Comparison of ENCODE assay signal across 23 cellular contexts in the genomic region with DNA sequence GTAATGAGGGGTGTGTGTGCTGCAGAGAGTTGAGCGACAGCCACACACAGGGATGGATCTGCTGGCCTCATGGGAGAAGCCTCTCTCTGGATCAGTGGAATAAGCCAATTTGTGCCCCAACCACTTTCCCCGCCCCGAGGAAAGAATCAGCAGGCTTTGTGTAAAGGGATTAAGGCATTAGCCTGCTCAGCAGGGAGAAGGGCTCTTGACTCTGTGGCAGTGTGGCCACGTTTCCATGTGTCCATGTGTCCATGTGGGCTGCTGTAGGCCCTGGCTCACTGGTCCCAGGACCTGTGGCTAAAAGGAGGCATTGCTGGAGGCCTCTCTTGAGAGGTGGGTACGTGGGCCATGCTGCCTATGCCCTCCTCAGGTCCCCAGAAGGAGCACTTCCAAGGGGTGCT.
DNase-seq lines count a peak whose midpoint lies in the region; ATAC-seq and TF ChIP-seq lines count a peak whose summit lies in the region.
"Had no signal": no experiment of that assay in that cellular context is flagged by ENCODE, and none has a peak within 500 bp of the region (broad histone marks: within the 10 kb centered on the region; RNA-seq: fewer than 3 reads in every experiment).

No MANE protein-coding gene starts in this region.

- ATAC-seq in Right ventricle myocardium superior (ENCODE audit: poor library complexity), result no peak
- ATAC-seq: A549; activated naive CD8-positive, alpha-beta T cell treated with anti-CD3 and anti-CD28 coated beads, Interleukin-2, amount 50 U/mL, for 24 hours; body of pancreas; effector memory CD8-positive, alpha-beta T cell; GM12878 had no signal

- peak overlapping the region; percentile 96 for H3K27ac Mint-ChIP-seq in mesothelial cell of epicardium
- H3K27ac Mint-ChIP-seq: activated naive CD8-positive, alpha-beta T cell treated with anti-CD3 and anti-CD28 coated beads, Interleukin-2, amount 50 U/mL, for 24 hours; effector memory CD8-positive, alpha-beta T cell had no signal

- peak; percentile 51 for DNase-seq in cardiac septum (ENCODE audit: low spot score)
- DNase-seq in Right ventricle myocardium superior, result no peak
- peak; percentile 91 for DNase-seq in WERI-Rb-1
- DNase-seq in mesothelial cell of epicardium (ENCODE audit: low spot score in 2 of 2, unreplicated experiment in 2 of 2), result no peak
- no peak for DNase-seq in DMS 273 treated with DMSO at 0.1 percent for 48 hours (lab: John Stamatoyannopoulos, UW)
- DNase-seq in OCI-M2 (lab: John Stamatoyannopoulos, UW; ENCODE audit: unreplicated experiment), result no peak
- no peak for DNase-seq in dedifferentiated amniotic fluid mesenchymal stem cell (ENCODE audit: extremely low spot score)
- DNase-seq in putamen (ENCODE audit: low spot score), result no peak
- DNase-seq: activated CD4-positive, alpha-beta T cell treated with anti-CD3 and anti-CD28 coated beads, Interleukin-2, amount 50 U/mL, for 4 hours; activated naive CD8-positive, alpha-beta T cell treated with anti-CD3 and anti-CD28 coated beads, Interleukin-2, amount 50 U/mL, for 24 hours; body of pancreas; effector memory CD8-positive, alpha-beta T cell; foreskin melanocyte; Kasumi-1; left ventricle myocardium inferior; NCI-H1694 treated with DMSO at 0.1 percent for 48 hours had no signal

- peaks cover 21% of the 10 kb centered on the region for H3K27me3 ChIP-seq in WERI-Rb-1 (ENCODE audit: insufficient read depth, low read depth, severe bottlenecking)
- H3K27me3 ChIP-seq: body of pancreas, esophagus muscularis mucosa, hepatocyte had no signal

- H3K36me3 Mint-ChIP-seq in mesothelial cell of epicardium, result no peaks in the 10 kb centered on the region
- H3K36me3 Mint-ChIP-seq: type B pancreatic cell had no signal

- H3K9me3 ChIP-seq in WERI-Rb-1 (ENCODE audit: severe bottlenecking), result no peaks in the 10 kb centered on the region
- H3K9me3 ChIP-seq: A549, body of pancreas, esophagus muscularis mucosa, HAP-1, left ventricle myocardium inferior had no signal

- no peaks in the 10 kb centered on the region for H3K27me3 Mint-ChIP-seq in mesothelial cell of epicardium (ENCODE audit: low read depth)
- H3K27me3 Mint-ChIP-seq: activated naive CD8-positive, alpha-beta T cell treated with anti-CD3 and anti-CD28 coated beads, Interleukin-2, amount 50 U/mL, for 24 hours; effector memory CD8-positive, alpha-beta T cell; type B pancreatic cell had no signal

- no peak overlapping the region for H3K4me3 Mint-ChIP-seq in mesothelial cell of epicardium
- H3K4me3 Mint-ChIP-seq: activated naive CD8-positive, alpha-beta T cell treated with anti-CD3 and anti-CD28 coated beads, Interleukin-2, amount 50 U/mL, for 24 hours; effector memory CD8-positive, alpha-beta T cell had no signal

- TF ChIP-seq CTCF in WERI-Rb-1 (IDR thresholded peaks at IDR 0.05; ENCODE audit: low read depth, low read length) (no peak), mesothelial cell of epicardium (IDR thresholded peaks at IDR 0.05; ENCODE audit: unreplicated experiment) (no peak)

- no peaks in the 10 kb centered on the region for H3K9me3 Mint-ChIP-seq in mesothelial cell of epicardium
- H3K9me3 Mint-ChIP-seq: activated naive CD8-positive, alpha-beta T cell treated with anti-CD3 and anti-CD28 coated beads, Interleukin-2, amount 50 U/mL, for 24 hours; effector memory CD8-positive, alpha-beta T cell; type B pancreatic cell had no signal

- no peaks in the 10 kb centered on the region for H3K36me3 ChIP-seq in WERI-Rb-1
- H3K36me3 ChIP-seq: esophagus muscularis mucosa, HAP-1, left ventricle myocardium inferior had no signal

- no peak overlapping the region for H3K4me3 ChIP-seq in WERI-Rb-1 (ENCODE audit: low read depth, low read length)
- H3K4me3 ChIP-seq: A549, body of pancreas, esophagus muscularis mucosa, GM12878, HAP-1, hepatocyte, left ventricle myocardium inferior had no signal

- peaks cover 51% of the 10 kb centered on the region for H3K4me1 Mint-ChIP-seq in mesothelial cell of epicardium
- H3K4me1 Mint-ChIP-seq: activated naive CD8-positive, alpha-beta T cell treated with anti-CD3 and anti-CD28 coated beads, Interleukin-2, amount 50 U/mL, for 24 hours had no signal

- intact Hi-C loops in cardiac septum (cut with DNase I) (no loop called here), Right ventricle myocardium superior (cut with DNase I) (no loop called here)

- H3K27ac ChIP-seq in WERI-Rb-1, result no peak overlapping the region
- H3K27ac ChIP-seq: A549, body of pancreas, esophagus muscularis mucosa, hepatocyte, left ventricle myocardium inferior, VCaP had no signal

Comparison
In these comparisons a context has a peak if more than half of its experiments do, and no peak if none do; other contexts are left out.
1. DNase-seq: peak in cardiac septum (single experiment) and WERI-Rb-1 (single experiment); none in Right ventricle myocardium superior (single experiment), mesothelial cell of epicardium (0 of 2), DMS 273 treated with DMSO at 0.1 percent for 48 hours (single experiment), OCI-M2 (single experiment), dedifferentiated amniotic fluid mesenchymal stem cell (single experiment) and putamen (single experiment).